ENCODE assay signal across 33 cellular contexts in the genomic region with DNA sequence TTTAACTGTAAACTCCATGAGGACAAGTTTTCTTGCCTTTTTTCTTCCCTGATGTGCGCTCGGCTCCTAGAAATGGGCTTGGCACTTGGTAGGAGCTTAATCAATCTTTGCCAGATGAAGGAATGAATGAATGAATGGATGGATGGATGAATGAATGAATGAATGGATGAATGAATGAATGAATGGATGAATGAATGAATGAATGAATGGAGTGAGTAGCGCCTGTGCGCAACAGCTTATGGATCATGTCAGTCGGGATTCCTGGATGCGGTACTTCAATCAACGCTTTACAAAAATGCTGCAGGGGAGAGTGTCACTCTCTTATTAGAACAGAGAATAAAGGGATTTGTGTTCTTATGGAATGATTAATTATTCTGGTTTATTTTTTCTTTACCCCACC.
"Had no signal": no experiment of that assay in that cellular context is flagged by ENCODE, and none has a peak within 500 bp of the region (broad histone marks: within the 10 kb centered on the region; RNA-seq: fewer than 3 reads in every experiment).

No MANE protein-coding gene starts in this region.

- H3K27ac ChIP-seq: adrenal gland, ascending aorta, body of pancreas, brain microvascular endothelial cell, breast epithelium, cardiac muscle cell had no signal

- FAIRE-seq: astrocyte, bronchial epithelial cell, colon had no signal

- H3K36me3 ChIP-seq: adrenal gland, ascending aorta, brain microvascular endothelial cell, breast epithelium, cardiac muscle cell had no signal

- H3K27me3 ChIP-seq: adrenal gland, ascending aorta, body of pancreas, brain microvascular endothelial cell, breast epithelium had no signal

- H3K4me3 ChIP-seq: adrenal gland, ascending aorta, body of pancreas, breast epithelium, cardiac muscle cell had no signal

- DNase-seq: activated effector memory CD4-positive, alpha-beta T cell treated with anti-CD3 and anti-CD28 coated beads, Interleukin-2, amount 50 U/mL, for 16 hours; activated effector memory CD4-positive, alpha-beta T cell treated with Interleukin-2 at 50 U/mL for 16 hours; activated gamma-delta T cell; activated gamma-delta T cell treated with Interleukin-2 at 50 U/mL for 16 hours; activated naive CD4-positive, alpha-beta T cell; activated naive CD4-positive, alpha-beta T cell treated with anti-CD3 and anti-CD28 coated beads for 36 hours; activated naive CD4-positive, alpha-beta T cell treated with anti-CD3 and anti-CD28 coated beads, Interleukin-2, amount 10 ng/mL, durations not matched to agents 7 days and 5 days; activated naive CD4-positive, alpha-beta T cell treated with anti-CD3 and anti-CD28 coated beads, Interleukin-2, amount 50 U/mL, for 16 hours; activated naive CD4-positive, alpha-beta T cell treated with Interleukin-2 at 50 U/mL for 16 hours; activated naive CD8-positive, alpha-beta T cell treated with anti-CD3 and anti-CD28 coated beads for 36 hours; activated naive CD8-positive, alpha-beta T cell treated with anti-CD3 and anti-CD28 coated beads, Interleukin-2, amount 10 ng/mL, durations not matched to agents 7 days and 5 days; activated naive CD8-positive, alpha-beta T cell treated with anti-CD3 and anti-CD28 coated beads, Interleukin-2, amount 50 U/mL, for 24 hours; activated T-cell treated with anti-CD3 and anti-CD28 coated beads, Interleukin-2, amount 50 U/mL, for 4 hours; activated T-cell treated with anti-CD3 and anti-CD28 coated beads, Interleukin-2, amount 50 U/mL, for 48 hours; activated T-cell treated with anti-CD3 and anti-CD28 coated beads, Interleukin-2, amount 50 U/mL, for 72 hours; adrenal gland; amniotic stem cell; amygdala; anterior cingulate cortex; aorta; body of pancreas; brain microvascular endothelial cell; caudate nucleus; central memory CD4-positive, alpha-beta T cell; cerebellar nuclear complex had no signal

- H3K9me3 ChIP-seq: adrenal gland, ascending aorta had no signal

- ATAC-seq: activated naive CD4-positive, alpha-beta T cell treated with anti-CD3 and anti-CD28 coated beads, Interleukin-2, amount 50 U/mL, for 72 hours; activated naive CD8-positive, alpha-beta T cell treated with anti-CD3 and anti-CD28 coated beads, Interleukin-2, amount 50 U/mL, for 24 hours; activated T-cell treated with anti-CD3 and anti-CD28 coated beads, Interleukin-2, amount 50 U/mL, for 4 hours; activated T-cell treated with anti-CD3 and anti-CD28 coated beads, Interleukin-2, amount 50 U/mL, for 72 hours; activated T-helper 17 cell treated with anti-CD3 and anti-CD28 coated beads, Interleukin-2, amount 50 U/mL, for 72 hours; body of pancreas had no signal

- H3K4me1 ChIP-seq: adrenal gland, ascending aorta, body of pancreas, breast epithelium had no signal
